Comparison of ENCODE assay signal across 21 cellular contexts in genomic region chr18:46346213-46346612, GRCh38.
DNase-seq lines count a peak whose midpoint lies in the region; ATAC-seq and TF ChIP-seq lines count a peak whose summit lies in the region.
"Had no signal": no experiment of that assay in that cellular context is flagged by ENCODE, and none has a peak within 500 bp of the region (broad histone marks: within the 10 kb centered on the region; RNA-seq: fewer than 3 reads in every experiment).

No MANE protein-coding gene starts in this region.

- WGBS in suprapubic skin, result 96% methylated on average over 6 of the region's 6 CpGs

- H3K4me3 Mint-ChIP-seq in dendritic cell treated with granulocyte-macrophage colony-stimulating factor and Interleukin-4, amounts not matched to agents 40 ng/mL and 50 ng/mL, for 4 days, result no peak overlapping the region
- H3K4me3 Mint-ChIP-seq: activated T-cell treated with anti-CD3 and anti-CD28 coated beads, Interleukin-2, amount 50 U/mL, for 24 hours had no signal

- intact Hi-C loops in dendritic cell treated with granulocyte-macrophage colony-stimulating factor and Interleukin-4, amounts not matched to agents 40 ng/mL and 50 ng/mL, for 4 days (cut with micrococcal nuclease), result no loop called here
- intact Hi-C loops in mucosa of descending colon (cut with DNase I, micrococcal nuclease), result no loop called here

- DNase-seq in suprapubic skin (ENCODE audit: low spot score in 2 of 2) (no peak), mucosa of descending colon (no peak), foreskin fibroblast (no peak)
- DNase-seq: activated T-cell treated with anti-CD3 and anti-CD28 coated beads, Interleukin-2, amount 50 U/mL, for 24 hours; adrenal gland; Calu3; GDM1; heart right ventricle; mammary epithelial cell; NCI-H2029; NCI-H510A; SJCRH30; T-helper 9 cell had no signal

- peaks cover 76 to 99% (median 96%) of the 10 kb centered on the region in 10 experiments for H3K4me1 ChIP-seq in BLaER1 treated with 17β-estradiol and CSF1 and Interleukin-3, amounts not matched to agents 10 nM and 100 nM
- peaks cover 10% of the 10 kb centered on the region for H3K4me1 ChIP-seq in suprapubic skin
- H3K4me1 ChIP-seq in mucosa of descending colon (ENCODE audit: low read depth), result no peaks in the 10 kb centered on the region
- H3K4me1 ChIP-seq: adrenal gland had no signal

- peak; percentile 55 for ATAC-seq in GM18861 (IDR thresholded peaks at IDR 0.05; ENCODE audit: unreplicated experiment)
- ATAC-seq in HG02885 (IDR thresholded peaks at IDR 0.05; ENCODE audit: poor library complexity, unreplicated experiment), result peak; percentile 45
- ATAC-seq in HG02870 (IDR thresholded peaks at IDR 0.05; ENCODE audit: unreplicated experiment), result no peak
- ATAC-seq in mucosa of descending colon, result no peak
- ATAC-seq: heart right ventricle had no signal

- peak overlapping the region in 9 of 11 experiments; percentile 35 to 81 (median 53); a peak in 11 of 22 replicates for H3K9ac ChIP-seq in BLaER1 treated with 17β-estradiol and CSF1 and Interleukin-3, amounts not matched to agents 10 nM and 100 nM

- H3K27ac ChIP-seq in BLaER1 treated with 17β-estradiol and CSF1 and Interleukin-3, amounts not matched to agents 10 nM and 100 nM, result peak overlapping the region in 10 of 11 experiments; percentile 11 to 91 (median 80); a peak in 18 of 22 replicates
- H3K27ac ChIP-seq in suprapubic skin, result no peak overlapping the region
- H3K27ac ChIP-seq: adrenal gland, cardiac muscle cell, esophagus muscularis mucosa, heart right ventricle, SJCRH30 had no signal

- H3K27ac Mint-ChIP-seq in dendritic cell treated with granulocyte-macrophage colony-stimulating factor and Interleukin-4, amounts not matched to agents 40 ng/mL and 50 ng/mL, for 4 days, result peak overlapping the region; percentile 2
- H3K27ac Mint-ChIP-seq: activated T-cell treated with anti-CD3 and anti-CD28 coated beads, Interleukin-2, amount 50 U/mL, for 24 hours; IgD-negative memory B cell had no signal

- no peaks in the 10 kb centered on the region for H3K9me3 Mint-ChIP-seq in dendritic cell treated with granulocyte-macrophage colony-stimulating factor and Interleukin-4, amounts not matched to agents 40 ng/mL and 50 ng/mL, for 4 days
- H3K9me3 Mint-ChIP-seq: activated T-cell treated with anti-CD3 and anti-CD28 coated beads, Interleukin-2, amount 50 U/mL, for 24 hours; IgD-negative memory B cell had no signal

- peak overlapping the region in 1 of 10 experiments; percentile 13; a peak in 2 of 20 replicates for H3K4me3 ChIP-seq in BLaER1 treated with 17β-estradiol and CSF1 and Interleukin-3, amounts not matched to agents 10 nM and 100 nM
- no peak overlapping the region for H3K4me3 ChIP-seq in suprapubic skin
- H3K4me3 ChIP-seq in mucosa of descending colon, result no peak overlapping the region
- H3K4me3 ChIP-seq in foreskin fibroblast (ENCODE audit: low read depth in 1 of 2, low read length in 2 of 2), result no peak overlapping the region
- H3K4me3 ChIP-seq: adrenal gland, cardiac muscle cell, esophagus muscularis mucosa, heart right ventricle, SJCRH30 had no signal

- H3K4me2 ChIP-seq in BLaER1 treated with 17β-estradiol and CSF1 and Interleukin-3, amounts not matched to agents 10 nM and 100 nM, result peak overlapping the region; percentile 88 to 98 (median 93)

- no peak for TF ChIP-seq POLR2A in suprapubic skin (IDR thresholded peaks at IDR 0.05)

- TF ChIP-seq CTCF in suprapubic skin (IDR thresholded peaks at IDR 0.05) (no peak), mucosa of descending colon (IDR thresholded peaks at IDR 0.05) (no peak), foreskin fibroblast (IDR thresholded peaks at IDR 0.05; ENCODE audit: low read depth, low read length) (no peak)

- peaks cover 0 to 88% (median 40%) of the 10 kb centered on the region in 11 experiments; a peak in 15 of 22 replicates for H4K20me1 ChIP-seq in BLaER1 treated with 17β-estradiol and CSF1 and Interleukin-3, amounts not matched to agents 10 nM and 100 nM

- TF ChIP-seq EP300 in suprapubic skin (IDR thresholded peaks at IDR 0.05), result no peak

- H3K36me3 ChIP-seq in BLaER1 treated with 17β-estradiol and CSF1 and Interleukin-3, amounts not matched to agents 10 nM and 100 nM, result peaks cover 0 to 43% (median 32%) of the 10 kb centered on the region in 11 experiments; a peak in 14 of 22 replicates
- no peaks in the 10 kb centered on the region for H3K36me3 ChIP-seq in suprapubic skin
- no peaks in the 10 kb centered on the region for H3K36me3 ChIP-seq in mucosa of descending colon (ENCODE audit: low read depth)
- H3K36me3 ChIP-seq: adrenal gland, cardiac muscle cell, esophagus muscularis mucosa, heart right ventricle, SJCRH30 had no signal

- H3K4me1 Mint-ChIP-seq in dendritic cell treated with granulocyte-macrophage colony-stimulating factor and Interleukin-4, amounts not matched to agents 40 ng/mL and 50 ng/mL, for 4 days (ENCODE audit: low read depth), result peaks cover 37% of the 10 kb centered on the region

- no peaks in the 10 kb centered on the region for H3K9me3 ChIP-seq in BLaER1 treated with 17β-estradiol and CSF1 and Interleukin-3, amounts not matched to agents 10 nM and 100 nM (replicated peaks in 1 of 11)
- H3K9me3 ChIP-seq in suprapubic skin (no peaks in the 10 kb centered on the region), mucosa of descending colon (no peaks in the 10 kb centered on the region)
- H3K9me3 ChIP-seq: adrenal gland, esophagus muscularis mucosa, heart right ventricle, SJCRH30 had no signal

- no peaks in the 10 kb centered on the region for H3K27me3 ChIP-seq in BLaER1 treated with 17β-estradiol and CSF1 and Interleukin-3, amounts not matched to agents 10 nM and 100 nM
- no peaks in the 10 kb centered on the region for H3K27me3 ChIP-seq in suprapubic skin
- H3K27me3 ChIP-seq: adrenal gland, cardiac muscle cell, esophagus muscularis mucosa, heart right ventricle, SJCRH30 had no signal

- H3K36me3 Mint-ChIP-seq in dendritic cell treated with granulocyte-macrophage colony-stimulating factor and Interleukin-4, amounts not matched to agents 40 ng/mL and 50 ng/mL, for 4 days (ENCODE audit: low read depth), result no peaks in the 10 kb centered on the region
- H3K36me3 Mint-ChIP-seq: IgD-negative memory B cell had no signal

- no peaks in the 10 kb centered on the region for H3K27me3 Mint-ChIP-seq in dendritic cell treated with granulocyte-macrophage colony-stimulating factor and Interleukin-4, amounts not matched to agents 40 ng/mL and 50 ng/mL, for 4 days
- H3K27me3 Mint-ChIP-seq: activated T-cell treated with anti-CD3 and anti-CD28 coated beads, Interleukin-2, amount 50 U/mL, for 24 hours had no signal

Comparison
In these comparisons a context has a peak if more than half of its experiments do, and no peak if none do; other contexts are left out.
1. ATAC-seq: peak in GM18861 (single experiment) and HG02885 (single experiment); none in HG02870 (single experiment) and mucosa of descending colon (single experiment).